ENCODE assay signal across 1 cellular context in genomic region chr2:235050992-235051351, GRCh38.
A peak's percentile ranks its signal among the peaks of the same experiment; 100 is the strongest.
TF ChIP-seq lines count a peak whose summit lies in the region.

No MANE protein-coding gene starts in this region.

TF ChIP-seq in endothelial cell of umbilical vein, 7 proteins besides CTCF, POLR2A, EP300 and RAD21 (continued from another document):
- peak; percentile 98 for TF ChIP-seq JUN (IDR thresholded peaks at IDR 0.05; ENCODE audit: borderline replicate concordance, insufficient read depth, insufficient read length, low read depth)
